Comparison of ENCODE assay signal across 21 cellular contexts in the genomic region with DNA sequence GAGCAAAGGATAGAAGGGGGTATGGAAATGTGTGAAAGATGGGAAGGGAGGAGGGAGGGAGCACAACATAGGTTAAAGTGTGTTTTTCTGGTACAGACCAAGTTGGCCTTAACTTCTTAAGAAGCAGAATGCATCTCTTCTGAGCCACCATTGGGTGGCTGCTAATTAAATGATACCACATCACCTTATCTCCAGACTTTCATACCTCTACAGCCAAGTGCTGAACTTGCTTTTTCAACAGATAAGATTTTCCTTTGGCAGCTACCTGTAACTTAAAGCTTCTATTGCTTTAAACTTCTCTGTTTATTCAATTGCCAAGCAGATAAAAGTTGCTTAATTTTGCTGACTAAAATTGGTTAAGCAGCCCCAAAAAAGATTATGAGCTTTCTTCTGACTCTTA.
DNase-seq lines count a peak whose midpoint lies in the region; ATAC-seq, FAIRE-seq and TF ChIP-seq lines count a peak whose summit lies in the region.
"Had no signal": no experiment of that assay in that cellular context is flagged by ENCODE, and none has a peak within 500 bp of the region (broad histone marks: within the 10 kb centered on the region; RNA-seq: fewer than 3 reads in every experiment).

No MANE protein-coding gene starts in this region.

- no peak for TF ChIP-seq EP300 in stomach (IDR thresholded peaks at IDR 0.05)

- H3K9me3 Mint-ChIP-seq in HFFc6, result peaks cover 8% of the 10 kb centered on the region
- H3K9me3 Mint-ChIP-seq in endodermal cell, result peaks cover 17% of the 10 kb centered on the region

- no peak overlapping the region for H2BK120ac ChIP-seq in mesendoderm (ENCODE audit: low read depth, low read length)

- TF ChIP-seq CTCF in HFFc6 (IDR thresholded peaks at IDR 0.05) (peak; percentile 20; the same call in 1 of the 2 replicates), endodermal cell (conservative IDR thresholded peaks at IDR 0.05) (peak; percentile 21), stomach (IDR thresholded peaks at IDR 0.05) (no peak)

- DNase-seq in HFFc6, result no peak
- DNase-seq in RKO (ENCODE audit: low spot score), result peak; percentile 2
- no peak for DNase-seq in endodermal cell
- DNase-seq in mesendoderm, result peak; percentile 81
- DNase-seq in stomach, result no peak
- DNase-seq in GM12892 (ENCODE audit: insufficient read length), result no peak
- DNase-seq: Calu3; CD8-positive, alpha-beta T cell; DMS 273 treated with DMSO at 0.1 percent for 48 hours; DMS53; DND-41; EL; GOT3; H9; KBM-7 had no signal

- H3K4me1 Mint-ChIP-seq in HFFc6 (ENCODE audit: low read depth) (peaks cover 21% of the 10 kb centered on the region), endodermal cell (peaks cover 22% of the 10 kb centered on the region)
- H3K4me1 Mint-ChIP-seq: B cell, IgD-negative memory B cell had no signal

- H3K4me1 ChIP-seq in endodermal cell (ENCODE audit: control insufficient read depth, insufficient read depth, low read length) (peaks cover 3% of the 10 kb centered on the region), mesendoderm (ENCODE audit: control insufficient read depth, low read depth, low read length) (no peaks in the 10 kb centered on the region), stomach (no peaks in the 10 kb centered on the region)
- H3K4me1 ChIP-seq: BLaER1 treated with 17β-estradiol and CSF1 and Interleukin-3, amounts not matched to agents 10 nM and 100 nM had no signal

- no peak overlapping the region for H3K18ac ChIP-seq in mesendoderm (ENCODE audit: low read length)

- intact Hi-C loops in stomach (cut with DNase I; ENCODE audit: low total_unique reads), result no loop called here

- H4K8ac ChIP-seq in mesendoderm (ENCODE audit: low read depth, low read length), result no peak overlapping the region

- ATAC-seq in GM19035 (IDR thresholded peaks at IDR 0.05; ENCODE audit: unreplicated experiment), result no peak
- ATAC-seq: CD8-positive, alpha-beta T cell; GM12878; HepG2 had no signal

- H3K9ac ChIP-seq in endodermal cell (ENCODE audit: extremely low read depth, low read length, poor library complexity, severe bottlenecking), result no peak overlapping the region
- no peak overlapping the region for H3K9ac ChIP-seq in mesendoderm (ENCODE audit: low read length)
- H3K9ac ChIP-seq: BLaER1 treated with 17β-estradiol and CSF1 and Interleukin-3, amounts not matched to agents 10 nM and 100 nM had no signal

- no peaks in the 10 kb centered on the region for H3K79me2 ChIP-seq in mesendoderm (ENCODE audit: control insufficient read depth, insufficient read depth, low read length)

- TF ChIP-seq POLR2A in stomach (IDR thresholded peaks at IDR 0.05) (no peak), GM12892 (IDR thresholded peaks at IDR 0.05; ENCODE audit: low read depth, low read length) (no peak)

- H3K36me3 ChIP-seq in endodermal cell (ENCODE audit: control insufficient read depth, insufficient read depth, low read length) (no peaks in the 10 kb centered on the region), mesendoderm (ENCODE audit: control insufficient read depth, insufficient read depth, low read length) (no peaks in the 10 kb centered on the region), stomach (no peaks in the 10 kb centered on the region)
- H3K36me3 ChIP-seq: BLaER1 treated with 17β-estradiol and CSF1 and Interleukin-3, amounts not matched to agents 10 nM and 100 nM had no signal

- H4K5ac ChIP-seq in mesendoderm (ENCODE audit: low read length), result no peak overlapping the region

- H3K4me3 Mint-ChIP-seq in HFFc6 (no peak overlapping the region), endodermal cell (no peak overlapping the region)
- H3K4me3 Mint-ChIP-seq: B cell; CD8-positive, alpha-beta T cell; H9; IgD-negative memory B cell had no signal

- H3K27me3 Mint-ChIP-seq in HFFc6 (ENCODE audit: insufficient read depth) (no peaks in the 10 kb centered on the region), endodermal cell (ENCODE audit: insufficient read depth) (no peaks in the 10 kb centered on the region)
- H3K27me3 Mint-ChIP-seq: B cell, IgD-negative memory B cell had no signal

- H3K4ac ChIP-seq in mesendoderm (ENCODE audit: low read depth, low read length), result no peak overlapping the region

- H3K4me2 ChIP-seq in mesendoderm (ENCODE audit: low read length), result no peak overlapping the region
- H3K4me2 ChIP-seq: BLaER1 treated with 17β-estradiol and CSF1 and Interleukin-3, amounts not matched to agents 10 nM and 100 nM had no signal

- H3K27ac Mint-ChIP-seq in HFFc6 (no peak overlapping the region), endodermal cell (no peak overlapping the region)
- H3K27ac Mint-ChIP-seq: B cell; CD8-positive, alpha-beta T cell; IgD-negative memory B cell had no signal

- no peak overlapping the region for H3K56ac ChIP-seq in mesendoderm (ENCODE audit: low read length)

- no peak overlapping the region for H2BK15ac ChIP-seq in mesendoderm (replicated peaks; ENCODE audit: low read depth)

- H2BK5ac ChIP-seq in mesendoderm (ENCODE audit: low read length), result no peak overlapping the region

- H3K36me3 Mint-ChIP-seq in HFFc6 (ENCODE audit: low read depth) (peaks cover 8% of the 10 kb centered on the region; the same call in 1 of the 2 replicates), endodermal cell (ENCODE audit: low read depth) (peaks cover 2% of the 10 kb centered on the region)
- H3K36me3 Mint-ChIP-seq: CD8-positive, alpha-beta T cell had no signal

- no peak overlapping the region for H3K27ac ChIP-seq in endodermal cell (ENCODE audit: low read depth, low read length)
- H3K27ac ChIP-seq in mesendoderm (ENCODE audit: low read depth, low read length), result no peak overlapping the region
- no peak overlapping the region for H3K27ac ChIP-seq in stomach
- H3K27ac ChIP-seq: BLaER1 treated with 17β-estradiol and CSF1 and Interleukin-3, amounts not matched to agents 10 nM and 100 nM had no signal

- no peak overlapping the region for H3K23ac ChIP-seq in mesendoderm (ENCODE audit: low read length)

- H2AK5ac ChIP-seq in mesendoderm (ENCODE audit: low read length), result no peak overlapping the region

- no peak for FAIRE-seq in GM12892 (lab: Jason Lieb, UNC)
- FAIRE-seq: GM12878, HepG2 had no signal

- H3K4me3 ChIP-seq in endodermal cell (ENCODE audit: low read length), result no peak overlapping the region
- no peak overlapping the region for H3K4me3 ChIP-seq in mesendoderm (ENCODE audit: low read length)
- no peak overlapping the region for H3K4me3 ChIP-seq in stomach
- H3K4me3 ChIP-seq: BLaER1 treated with 17β-estradiol and CSF1 and Interleukin-3, amounts not matched to agents 10 nM and 100 nM; GM12878 had no signal

- H3K9me3 ChIP-seq in endodermal cell (ENCODE audit: control insufficient read depth, low read length), result peaks cover 24% of the 10 kb centered on the region
- H3K9me3 ChIP-seq in stomach, result peaks cover 0 to 15% (median 8%) of the 10 kb centered on the region in 4 donors

- no peaks in the 10 kb centered on the region for H3K27me3 ChIP-seq in endodermal cell (ENCODE audit: control insufficient read depth, insufficient read depth, low read length, poor library complexity, severe bottlenecking)
- no peaks in the 10 kb centered on the region for H3K27me3 ChIP-seq in mesendoderm (ENCODE audit: insufficient read depth, low read length, poor library complexity)
- H3K27me3 ChIP-seq in stomach, result no peaks in the 10 kb centered on the region
- H3K27me3 ChIP-seq: BLaER1 treated with 17β-estradiol and CSF1 and Interleukin-3, amounts not matched to agents 10 nM and 100 nM had no signal

- no peaks in the 10 kb centered on the region for H3K79me1 ChIP-seq in mesendoderm (ENCODE audit: low read length)

Comparison
In these comparisons a context has a peak if more than half of its experiments do, and no peak if none do; other contexts are left out.
1. DNase-seq: peak in RKO (single experiment) and mesendoderm (single experiment); none in HFFc6 (single experiment), endodermal cell (single experiment), stomach (single experiment) and GM12892 (single experiment).
2. CTCF ChIP-seq: peak in HFFc6 (single experiment) and endodermal cell (single experiment); none in stomach (0 of 7).